In the genomic region with DNA sequence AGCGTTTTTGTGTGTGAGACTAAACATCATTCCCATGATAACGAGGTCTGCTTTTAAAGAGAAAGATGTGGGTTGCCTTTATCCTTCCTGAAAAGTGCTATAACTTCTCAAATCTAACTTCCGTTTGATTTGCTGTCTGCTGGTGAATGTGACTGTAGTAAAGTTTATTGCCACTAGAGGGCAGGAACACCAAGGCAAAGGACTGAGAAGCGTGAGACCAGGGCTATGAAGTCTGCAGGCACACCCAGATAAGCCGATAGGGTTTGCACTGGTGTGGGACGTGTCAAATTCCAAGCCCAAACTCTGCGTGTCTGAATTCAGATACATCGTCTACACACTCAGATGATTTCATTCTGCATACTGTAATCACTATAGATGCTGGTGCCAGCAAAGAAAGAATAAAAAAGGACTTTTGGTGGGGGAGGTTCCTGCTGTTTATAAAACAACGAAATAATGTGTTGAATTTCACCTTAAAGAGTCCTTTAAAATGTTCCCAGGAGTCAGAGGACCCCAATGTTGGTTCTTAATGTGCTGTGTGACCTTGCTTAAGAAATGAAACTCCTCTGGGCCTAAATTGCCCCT, we compare ENCODE assay signal across 8 cellular contexts.
DNase-seq lines count a peak whose midpoint lies in the region; ATAC-seq and TF ChIP-seq lines count a peak whose summit lies in the region.

No MANE protein-coding gene starts in this region.

- no peaks in the 10 kb centered on the region for H3K27me3 ChIP-seq in effector memory CD4-positive, alpha-beta T cell (replicated peaks; ENCODE audit: control insufficient read depth, insufficient read depth, low read length, poor library complexity, severe bottlenecking)
- H3K27me3 ChIP-seq in mesendoderm (ENCODE audit: insufficient read depth, low read length, poor library complexity): no peaks in the 10 kb centered on the region

- peak; percentile 73 for ATAC-seq in GM19455 (IDR thresholded peaks at IDR 0.05; ENCODE audit: unreplicated experiment)
- peak; percentile 63 for ATAC-seq in HG03520 (IDR thresholded peaks at IDR 0.05; ENCODE audit: unreplicated experiment)
- peak; percentile 88 for ATAC-seq in activated CD8-positive, alpha-beta T cell treated with anti-CD3 and anti-CD28 coated beads for 36 hours
- peak; percentile 88 to 91 for ATAC-seq in stimulated activated naive B cell treated with anti-CD40 and anti-IgM and Interleukin-4, amounts not matched to agents 10 μg/mL and 1 μg/mL and 100 μg/mL, for 72 hours (replicated peaks)

- H3K27ac Mint-ChIP-seq in activated CD8-positive, alpha-beta T cell treated with anti-CD3 and anti-CD28 coated beads for 36 hours: peak overlapping the region; percentile 53
- no peak overlapping the region for H3K27ac Mint-ChIP-seq in stimulated activated naive B cell treated with anti-CD40 and anti-IgM and Interleukin-4, amounts not matched to agents 10 μg/mL and 1 μg/mL and 100 μg/mL, for 72 hours

- peaks cover 1% of the 10 kb centered on the region for H3K27me3 Mint-ChIP-seq in activated CD8-positive, alpha-beta T cell treated with anti-CD3 and anti-CD28 coated beads for 36 hours
- peaks cover 10 to 27% of the 10 kb centered on the region in 2 donors for H3K27me3 Mint-ChIP-seq in stimulated activated naive B cell treated with anti-CD40 and anti-IgM and Interleukin-4, amounts not matched to agents 10 μg/mL and 1 μg/mL and 100 μg/mL, for 72 hours

- H2AK5ac ChIP-seq in mesendoderm (ENCODE audit: low read length): no peak overlapping the region

- H3K4me3 ChIP-seq in effector memory CD4-positive, alpha-beta T cell (ENCODE audit: insufficient read depth, low read depth, low read length, poor library complexity, severe bottlenecking): no peak overlapping the region
- no peak overlapping the region for H3K4me3 ChIP-seq in mesendoderm (ENCODE audit: low read length)

- no peak overlapping the region for H3K27ac ChIP-seq in effector memory CD4-positive, alpha-beta T cell (ENCODE audit: insufficient read depth, low read length, poor library complexity, severe bottlenecking)
- no peak overlapping the region for H3K27ac ChIP-seq in mesendoderm (ENCODE audit: low read depth, low read length)

- no peaks in the 10 kb centered on the region for H3K9me3 ChIP-seq in effector memory CD4-positive, alpha-beta T cell (ENCODE audit: control insufficient read depth, low read length)

- peaks cover 33% of the 10 kb centered on the region for H3K4me1 Mint-ChIP-seq in activated CD8-positive, alpha-beta T cell treated with anti-CD3 and anti-CD28 coated beads for 36 hours (ENCODE audit: low read depth)
- peaks cover 19 to 39% of the 10 kb centered on the region in 2 donors for H3K4me1 Mint-ChIP-seq in stimulated activated naive B cell treated with anti-CD40 and anti-IgM and Interleukin-4, amounts not matched to agents 10 μg/mL and 1 μg/mL and 100 μg/mL, for 72 hours

- DNase-seq in Caki2 (ENCODE audit: low read depth) (peak; percentile 73), NCI-H82 (lab: John Stamatoyannopoulos, UW) (peak; percentile 80), mesendoderm (peak; percentile 91)
- peak; percentile 69 for DNase-seq in activated CD8-positive, alpha-beta T cell treated with anti-CD3 and anti-CD28 coated beads for 36 hours
- DNase-seq in effector memory CD4-positive, alpha-beta T cell: peak; percentile 21 to 46 (median 27)
- DNase-seq in stimulated activated naive B cell treated with anti-CD40 and anti-IgM and Interleukin-4, amounts not matched to agents 10 μg/mL and 1 μg/mL and 100 μg/mL, for 72 hours: peak; percentile 56

- H3K4me2 ChIP-seq in mesendoderm (ENCODE audit: low read length): no peak overlapping the region

- no peak overlapping the region for H4K8ac ChIP-seq in mesendoderm (ENCODE audit: low read depth, low read length)

- no peak overlapping the region for H2BK120ac ChIP-seq in mesendoderm (ENCODE audit: low read depth, low read length)

- TF ChIP-seq CTCF in activated CD8-positive, alpha-beta T cell treated with anti-CD3 and anti-CD28 coated beads for 36 hours (IDR thresholded peaks at IDR 0.05): peak; percentile 73

- H3K79me1 ChIP-seq in mesendoderm (ENCODE audit: low read length): no peaks in the 10 kb centered on the region

- H3K18ac ChIP-seq in mesendoderm (ENCODE audit: low read length): no peak overlapping the region

- no peak overlapping the region for H2BK15ac ChIP-seq in mesendoderm (replicated peaks; ENCODE audit: low read depth)

- H3K36me3 ChIP-seq in effector memory CD4-positive, alpha-beta T cell (ENCODE audit: control insufficient read depth, insufficient read depth, low read length): no peaks in the 10 kb centered on the region
- H3K36me3 ChIP-seq in mesendoderm (ENCODE audit: control insufficient read depth, insufficient read depth, low read length): no peaks in the 10 kb centered on the region

- H3K56ac ChIP-seq in mesendoderm (ENCODE audit: low read length): no peak overlapping the region

- H3K36me3 Mint-ChIP-seq in activated CD8-positive, alpha-beta T cell treated with anti-CD3 and anti-CD28 coated beads for 36 hours (ENCODE audit: low read depth): no peaks in the 10 kb centered on the region
- H3K36me3 Mint-ChIP-seq in stimulated activated naive B cell treated with anti-CD40 and anti-IgM and Interleukin-4, amounts not matched to agents 10 μg/mL and 1 μg/mL and 100 μg/mL, for 72 hours: no peaks in the 10 kb centered on the region

- H3K9ac ChIP-seq in mesendoderm (ENCODE audit: low read length): no peak overlapping the region

- intact Hi-C loops in activated CD8-positive, alpha-beta T cell treated with anti-CD3 and anti-CD28 coated beads for 36 hours (cut with micrococcal nuclease): loop anchor here (5.0 kb wide), 2 partner anchors 42 to 278 kb away; no protein-coding TSS in a partner anchor

- no peak overlapping the region for H3K23ac ChIP-seq in mesendoderm (ENCODE audit: low read length)

- H3K4me1 ChIP-seq in effector memory CD4-positive, alpha-beta T cell (ENCODE audit: control insufficient read depth, insufficient read depth, low read length, poor library complexity, severe bottlenecking): peaks cover 10% of the 10 kb centered on the region
- no peaks in the 10 kb centered on the region for H3K4me1 ChIP-seq in mesendoderm (ENCODE audit: control insufficient read depth, low read depth, low read length)

- H3K4me3 Mint-ChIP-seq in activated CD8-positive, alpha-beta T cell treated with anti-CD3 and anti-CD28 coated beads for 36 hours: no peak overlapping the region
- no peak overlapping the region for H3K4me3 Mint-ChIP-seq in stimulated activated naive B cell treated with anti-CD40 and anti-IgM and Interleukin-4, amounts not matched to agents 10 μg/mL and 1 μg/mL and 100 μg/mL, for 72 hours

- CTCF ChIA-PET in activated CD8-positive, alpha-beta T cell treated with anti-CD3 and anti-CD28 coated beads for 36 hours (lab: Charles Lee): interaction anchor here (0.5 to 7.1 kb wide), 15 partner anchors 8 to 258 kb away, joined by 3 to 156 read pairs (median 4); no protein-coding TSS in a partner anchor

- H3K9me3 Mint-ChIP-seq in activated CD8-positive, alpha-beta T cell treated with anti-CD3 and anti-CD28 coated beads for 36 hours: no peaks in the 10 kb centered on the region
- no peaks in the 10 kb centered on the region for H3K9me3 Mint-ChIP-seq in stimulated activated naive B cell treated with anti-CD40 and anti-IgM and Interleukin-4, amounts not matched to agents 10 μg/mL and 1 μg/mL and 100 μg/mL, for 72 hours

- POLR2A ChIA-PET in activated CD8-positive, alpha-beta T cell treated with anti-CD3 and anti-CD28 coated beads for 36 hours (lab: Charles Lee): interaction anchor here (3.1 kb wide), 1 partner anchor 70 kb away, joined by 12 read pairs; no protein-coding TSS in a partner anchor

- in situ Hi-C loops in Caki2 (cut with HindIII; ENCODE audit: low pct_unique_long_range_greater_than_20kb, low sequenced_read_pairs): no loop called here

- H2BK5ac ChIP-seq in mesendoderm (ENCODE audit: low read length): no peak overlapping the region

- no CpG with 5 or more reads among the region's 9 CpGs for WGBS in mesendoderm (ENCODE audit: extremely low coverage, insufficient coverage, low lambda C conversion rate)

- no peak overlapping the region for H4K5ac ChIP-seq in mesendoderm (ENCODE audit: low read length)

- no peak overlapping the region for H3K4ac ChIP-seq in mesendoderm (ENCODE audit: low read depth, low read length)

- no peaks in the 10 kb centered on the region for H3K79me2 ChIP-seq in mesendoderm (ENCODE audit: control insufficient read depth, insufficient read depth, low read length)

Comparison
In these comparisons a context has a peak if more than half of its experiments do, and no peak if none do; other contexts are left out.
1. DNase-seq: peak in every context shown above with its lines; median percentile 91 in mesendoderm; 80 in NCI-H82; 73 in Caki2; 69 in activated CD8-positive, alpha-beta T cell treated with anti-CD3 and anti-CD28 coated beads for 36 hours; 56 in stimulated activated naive B cell treated with anti-CD40 and anti-IgM and Interleukin-4, amounts not matched to agents 10 μg/mL and 1 μg/mL and 100 μg/mL, for 72 hours; 27 in effector memory CD4-positive, alpha-beta T cell.